ENCODE assay signal across 20 cellular contexts in genomic region chr1:39840507-39840906, GRCh38. TPM values are rescaled to one million over a fixed set of nuclear protein-coding genes. Genes with fewer than 3 reads are reported as not detected.
DNase-seq lines count a peak whose midpoint lies in the region; ATAC-seq and TF ChIP-seq lines count a peak whose summit lies in the region.
"Had no signal": no experiment of that assay in that cellular context is flagged by ENCODE, and none has a peak within 500 bp of the region (broad histone marks: within the 10 kb centered on the region; RNA-seq: fewer than 3 reads in every experiment).

No MANE protein-coding gene starts in this region.

- no peak overlapping the region for H2BK15ac ChIP-seq in IMR-90 (ENCODE audit: low read depth, low read length)

- no peak overlapping the region for H4K91ac ChIP-seq in IMR-90 (ENCODE audit: insufficient read depth, low read depth, low read length)

- H3K27me3 Mint-ChIP-seq in CD8-positive, alpha-beta memory T cell: no peaks in the 10 kb centered on the region
- H3K27me3 Mint-ChIP-seq in mesothelial cell of epicardium (ENCODE audit: low read depth): no peaks in the 10 kb centered on the region
- H3K27me3 Mint-ChIP-seq: B cell; CD4-positive, CD25-positive, alpha-beta regulatory T cell had no signal

- no peak for DNase-seq in CD8-positive, alpha-beta memory T cell
- DNase-seq in IMR-90 (no peak), epithelial cell of esophagus (ENCODE audit: low read depth) (no peak), mesothelial cell of epicardium (ENCODE audit: low spot score in 2 of 2, unreplicated experiment in 2 of 2) (no peak), NCI-H2196 (lab: John Stamatoyannopoulos, UW; ENCODE audit: unreplicated experiment) (no peak), NCI-H524 (lab: John Stamatoyannopoulos, UW) (no peak), NCI-H446 (lab: John Stamatoyannopoulos, UW) (no peak)
- DNase-seq: CD4-positive, CD25-positive, alpha-beta regulatory T cell; CD8-positive, alpha-beta T cell; DMS 273 treated with DMSO at 0.1 percent for 48 hours; DMS79; GF-D8; GM23248; H7; HCEC 1CT had no signal

- in situ Hi-C loops in IMR-90 (cut with MboI; ENCODE audit: low sequenced_read_pairs): no loop called here

- H3K9me3 ChIP-seq in CD8-positive, alpha-beta memory T cell (ENCODE audit: low read length): no peaks in the 10 kb centered on the region
- H3K9me3 ChIP-seq in IMR-90 (ENCODE audit: control insufficient read depth, insufficient read depth, low read length) (no peaks in the 10 kb centered on the region), gastroesophageal sphincter (no peaks in the 10 kb centered on the region)
- H3K9me3 ChIP-seq: BLaER1 had no signal

- TF ChIP-seq EP300 in gastroesophageal sphincter (IDR thresholded peaks at IDR 0.05): no peak

- CTCF ChIA-PET in CD8-positive, alpha-beta memory T cell (lab: Charles Lee): no interaction called here
- CTCF ChIA-PET in IMR-90 (lab: Yijun Ruan, JAX): no interaction called here

- no peak overlapping the region for H2BK20ac ChIP-seq in IMR-90 (ENCODE audit: low read depth, low read length)

- no peak overlapping the region for H3K56ac ChIP-seq in IMR-90 (ENCODE audit: extremely low read depth, insufficient read depth, low read length)

- WGBS in IMR-90 (ENCODE audit: extremely low coverage in 2 of 2, insufficient read length in 1 of 2), 2 experiments: no CpG with 5 or more reads among the region's 4 CpGs
- WGBS in gastroesophageal sphincter (ENCODE audit: low coverage in 1 of 2), 2 donors: 68 to 70% methylated on average over 4 of the region's 4 CpGs

- no peak overlapping the region for H3K18ac ChIP-seq in IMR-90 (ENCODE audit: low read depth, low read length)

- no peak overlapping the region for H2BK5ac ChIP-seq in IMR-90 (ENCODE audit: low read depth, low read length, poor library complexity, severe bottlenecking)

- ATAC-seq in IMR-90 (ENCODE audit: low read depth): no peak
- no peak for ATAC-seq in gastroesophageal sphincter
- ATAC-seq: CD8-positive, alpha-beta T cell had no signal

- no peak overlapping the region for H3K4ac ChIP-seq in IMR-90 (ENCODE audit: low read depth, low read length)

- TF ChIP-seq CTCF in IMR-90 (conservative IDR thresholded peaks at IDR 0.05; ENCODE audit: low read depth, low read length) (no peak), epithelial cell of esophagus (IDR thresholded peaks at IDR 0.05; ENCODE audit: insufficient read depth, low read depth, low read length, missing control alignments) (no peak), mesothelial cell of epicardium (IDR thresholded peaks at IDR 0.05; ENCODE audit: unreplicated experiment) (no peak), gastroesophageal sphincter (IDR thresholded peaks at IDR 0.05) (no peak)

- BruUV-seq in IMR-90 (replicated peaks; lab: Mats Ljungman, UMichigan): no TSS peak

- H3K36me3 ChIP-seq in CD8-positive, alpha-beta memory T cell (ENCODE audit: insufficient read depth, low read length): peaks cover 4% of the 10 kb centered on the region
- peaks cover 30% of the 10 kb centered on the region for H3K36me3 ChIP-seq in IMR-90 (ENCODE audit: control insufficient read depth, insufficient read depth, low read length)
- H3K36me3 ChIP-seq in gastroesophageal sphincter: peaks cover 7 to 81% of the 10 kb centered on the region in 2 donors

- no peak overlapping the region for H2BK120ac ChIP-seq in IMR-90 (ENCODE audit: low read depth, low read length)

- H3K14ac ChIP-seq in IMR-90 (replicated peaks; ENCODE audit: low read depth, low read length): no peak overlapping the region

- no peak for TF ChIP-seq RAD21 in IMR-90 (IDR thresholded peaks at IDR 0.05; ENCODE audit: low read length)

- peaks cover 49% of the 10 kb centered on the region for H3K4me1 ChIP-seq in CD8-positive, alpha-beta memory T cell (ENCODE audit: insufficient read depth, low read length)
- peaks cover 7% of the 10 kb centered on the region for H3K4me1 ChIP-seq in IMR-90 (ENCODE audit: control insufficient read depth, insufficient read depth, low read length)
- H3K4me1 ChIP-seq in gastroesophageal sphincter: peaks cover 2 to 12% (median 4%) of the 10 kb centered on the region in 3 donors

- no peak overlapping the region for H3K9ac ChIP-seq in IMR-90 (ENCODE audit: low read depth, low read length)
- H3K9ac ChIP-seq: BLaER1, GM23248 had no signal

- H3K27ac ChIP-seq in CD8-positive, alpha-beta memory T cell (ENCODE audit: low read depth, low read length): no peak overlapping the region
- H3K27ac ChIP-seq in IMR-90 (ENCODE audit: insufficient read depth, low read length): no peak overlapping the region
- H3K27ac ChIP-seq in gastroesophageal sphincter: no peak overlapping the region
- H3K27ac ChIP-seq: BLaER1, C4-2B, GM23248 had no signal

- dilution Hi-C loops in IMR-90 (cut with HindIII; ENCODE audit: low sequenced_read_pairs, unreplicated experiment): no loop called here

- POLR2A ChIA-PET in CD8-positive, alpha-beta memory T cell (lab: Charles Lee): no interaction called here
- POLR2A ChIA-PET in IMR-90 (lab: Charles Lee; ENCODE audit: unreplicated experiment): no interaction called here

- H3K4me3 Mint-ChIP-seq in CD8-positive, alpha-beta memory T cell: no peak overlapping the region
- H3K4me3 Mint-ChIP-seq in mesothelial cell of epicardium: no peak overlapping the region
- H3K4me3 Mint-ChIP-seq: B cell; CD4-positive, CD25-positive, alpha-beta regulatory T cell; CD8-positive, alpha-beta T cell had no signal

- H3K23ac ChIP-seq in IMR-90 (ENCODE audit: low read depth, low read length): no peak overlapping the region

- H3K9me1 ChIP-seq in IMR-90 (ENCODE audit: insufficient read depth, low read length): peaks cover 12% of the 10 kb centered on the region

- peaks cover 10 to 13% of the 10 kb centered on the region in 2 experiments for H3K79me1 ChIP-seq in IMR-90 (ENCODE audit: low read depth in 1 of 2, low read length in 2 of 2)

- H3K4me2 ChIP-seq in IMR-90 (ENCODE audit: low read depth, low read length): no peak overlapping the region
- H3K4me2 ChIP-seq: BLaER1 had no signal

- H3K27me3 ChIP-seq in CD8-positive, alpha-beta memory T cell (ENCODE audit: insufficient read depth, low read length, poor library complexity, severe bottlenecking): no peaks in the 10 kb centered on the region
- H3K27me3 ChIP-seq in IMR-90 (ENCODE audit: control insufficient read depth, insufficient read depth, low read length): no peaks in the 10 kb centered on the region
- H3K27me3 ChIP-seq in gastroesophageal sphincter: no peaks in the 10 kb centered on the region
- H3K27me3 ChIP-seq: BLaER1 had no signal

- no peak overlapping the region for H4K5ac ChIP-seq in IMR-90 (ENCODE audit: low read depth, low read length)

- peaks cover 0 to 53% (median 24%) of the 10 kb centered on the region in 3 donors for H3K36me3 Mint-ChIP-seq in CD8-positive, alpha-beta memory T cell
- H3K36me3 Mint-ChIP-seq in mesothelial cell of epicardium: peaks cover 43% of the 10 kb centered on the region

- no peak overlapping the region for H4K8ac ChIP-seq in IMR-90 (ENCODE audit: low read depth in 2 of 2, low read length in 2 of 2)

- H3K4me3 ChIP-seq in CD8-positive, alpha-beta memory T cell (ENCODE audit: low read length): no peak overlapping the region
- H3K4me3 ChIP-seq in IMR-90 (ENCODE audit: insufficient read depth, low read depth, low read length) (no peak overlapping the region), epithelial cell of esophagus (ENCODE audit: low read length) (peak overlapping the region; percentile 13), gastroesophageal sphincter (no peak overlapping the region)
- H3K4me3 ChIP-seq: BLaER1, GM23248 had no signal

- peaks cover 9% of the 10 kb centered on the region for H4K20me1 ChIP-seq in IMR-90 (ENCODE audit: insufficient read depth, low read length)

- no peak overlapping the region for H2AK5ac ChIP-seq in IMR-90 (ENCODE audit: low read depth, low read length)

- H3K9me3 Mint-ChIP-seq in CD8-positive, alpha-beta memory T cell: no peaks in the 10 kb centered on the region
- no peaks in the 10 kb centered on the region for H3K9me3 Mint-ChIP-seq in mesothelial cell of epicardium
- H3K9me3 Mint-ChIP-seq: CD4-positive, CD25-positive, alpha-beta regulatory T cell; CD8-positive, alpha-beta T cell had no signal

- no peak for TF ChIP-seq POLR2A in IMR-90 (IDR thresholded peaks at IDR 0.05; ENCODE audit: low read depth, low read length)
- TF ChIP-seq POLR2A in gastroesophageal sphincter (IDR thresholded peaks at IDR 0.05): no peak

- peaks cover 42 to 46% (median 46%) of the 10 kb centered on the region in 3 donors for H3K4me1 Mint-ChIP-seq in CD8-positive, alpha-beta memory T cell
- H3K4me1 Mint-ChIP-seq in mesothelial cell of epicardium: peaks cover 38% of the 10 kb centered on the region

- H3K27ac Mint-ChIP-seq in CD8-positive, alpha-beta memory T cell: peak overlapping the region in 5 of 8 donors; percentile 19 to 58 (median 27)
- peak overlapping the region; percentile 94 for H3K27ac Mint-ChIP-seq in mesothelial cell of epicardium
- H3K27ac Mint-ChIP-seq: B cell; CD8-positive, alpha-beta T cell had no signal

- H2AK9ac ChIP-seq in IMR-90 (replicated peaks; ENCODE audit: low read depth, low read length, poor library complexity): no peak overlapping the region

- H2AFZ ChIP-seq in IMR-90 (replicated peaks; ENCODE audit: low read length, poor library complexity): no peak overlapping the region
- H2AFZ ChIP-seq: GM23248 had no signal

- intact Hi-C loops in IMR-90 (cut with micrococcal nuclease): no loop called here

TF ChIP-seq in IMR-90, 13 proteins besides CTCF, POLR2A, EP300 and RAD21:
- TF ChIP-seq MAFK (IDR thresholded peaks at IDR 0.05; ENCODE audit: low read depth, low read length): no peak
- peak; percentile 67 for TF ChIP-seq CEBPB (IDR thresholded peaks at IDR 0.05; ENCODE audit: low read depth, low read length)

RNA-seq across cellular contexts. Expression of gene TRIT1, which starts 42.8 kb away (rescaled TPM):
- 10 to 100 TPM; 33.1 to 34.0 TPM for total RNA-seq in CD8-positive, alpha-beta memory T cell
- polyA plus RNA-seq in CD8-positive, alpha-beta memory T cell: 10.3 TPM
- total RNA-seq in IMR-90 (2012; rRNA removed): 27.8 and 29.2 TPM in 2 replicates
- 10.8 and 13.5 TPM in 2 replicates for polyA plus RNA-seq in IMR-90 (2012; rRNA removed)
- 3.8 and 4.7 TPM in 2 replicates for polyA plus RNA-seq in IMR-90 (2012; cell fraction: cytosol; rRNA removed)
- polyA plus RNA-seq in IMR-90 (2012; cell fraction: nucleus; rRNA removed; ENCODE audit: low replicate concordance): 9.5 and 28.8 TPM in 2 replicates
- total RNA-seq in mesothelial cell of epicardium: 38.6 to 40.3 TPM (median 39.5 TPM) in 3 replicates
- 10 to 100 TPM; 19.3 to 24.0 (median 21.7) TPM for total RNA-seq in gastroesophageal sphincter

RNA-seq across cellular contexts. Expression of gene BMP8B, which starts 51.8 kb away (rescaled TPM):
- 1 to 10 TPM in 1 of 2 experiments, under 1 TPM in 1; 0.91 to 1.2 TPM for total RNA-seq in CD8-positive, alpha-beta memory T cell
- polyA plus RNA-seq in CD8-positive, alpha-beta memory T cell: 0.14 TPM
- total RNA-seq in IMR-90 (2012; rRNA removed) (not detected in 2 replicates), mesothelial cell of epicardium (0.14 to 0.31 TPM (median 0.18 TPM) in 3 replicates), gastroesophageal sphincter (1 to 10 TPM; 2.0 to 4.5 (median 2.2) TPM)
- polyA plus RNA-seq in IMR-90 (2012; rRNA removed): 0.03 TPM in 1 of 2 replicates, not detected in the other
- polyA plus RNA-seq in IMR-90 (2012; cell fraction: cytosol; rRNA removed): not detected in 2 replicates
- not detected in 2 replicates for polyA plus RNA-seq in IMR-90 (2012; cell fraction: nucleus; rRNA removed; ENCODE audit: low replicate concordance)
- total RNA-seq: GM23248 had no signal
- polyA plus RNA-seq: AG04450, GM23248 had no signal
